Comparison of ENCODE assay signal across 30 cellular contexts in genomic region chr4:48947731-48948130, GRCh38. TPM values are rescaled to one million over a fixed set of nuclear protein-coding genes. Genes with fewer than 3 reads are reported as not detected.
"Had no signal": no experiment of that assay in that cellular context is flagged by ENCODE, and none has a peak within 500 bp of the region (broad histone marks: within the 10 kb centered on the region; RNA-seq: fewer than 3 reads in every experiment).

No MANE protein-coding gene starts in this region.

- H3K4me3 Mint-ChIP-seq: activated naive CD4-positive, alpha-beta T cell treated with anti-CD3 and anti-CD28 coated beads, Interleukin-2, amount 10 ng/mL, durations not matched to agents 7 days and 5 days; activated T-cell treated with anti-CD3 and anti-CD28 coated beads, Interleukin-2, amount 50 U/mL, for 4 hours; dendritic cell treated with granulocyte-macrophage colony-stimulating factor and Interleukin-4, amounts not matched to agents 40 ng/mL and 50 ng/mL, for 4 days; naive B cell; stimulated activated effector memory CD8-positive, alpha-beta T cell treated with anti-CD3 and anti-CD28 coated beads, Interleukin-12 subunit alpha, Interleukin-12 subunit beta, amount 100 ng/mL, for 72 hours had no signal

- H3K4me1 ChIP-seq: left lung, right lobe of liver, tibial nerve had no signal

- H3K4me1 Mint-ChIP-seq: naive B cell had no signal

- H3K4me3 ChIP-seq: left lung, lung, right lobe of liver, skin epidermis, stomach, suprapubic skin, tibial nerve had no signal

- H3K36me3 Mint-ChIP-seq: activated naive CD4-positive, alpha-beta T cell treated with anti-CD3 and anti-CD28 coated beads, Interleukin-2, amount 10 ng/mL, durations not matched to agents 7 days and 5 days; naive B cell; stimulated activated effector memory CD8-positive, alpha-beta T cell treated with anti-CD3 and anti-CD28 coated beads, Interleukin-12 subunit alpha, Interleukin-12 subunit beta, amount 100 ng/mL, for 72 hours had no signal

- ATAC-seq: activated T-cell treated with anti-CD3 and anti-CD28 coated beads, Interleukin-2, amount 50 U/mL, for 4 hours; left lung; right lobe of liver; stimulated activated effector memory CD8-positive, alpha-beta T cell treated with anti-CD3 and anti-CD28 coated beads, Interleukin-12 subunit alpha, Interleukin-12 subunit beta, amount 100 ng/mL, for 72 hours had no signal

- H3K36me3 ChIP-seq: left lung, right lobe of liver, stomach, suprapubic skin, tibial nerve had no signal

- H3K27me3 ChIP-seq: left lung, right lobe of liver, stomach, suprapubic skin, tibial nerve had no signal

- H3K9me3 Mint-ChIP-seq: activated naive CD4-positive, alpha-beta T cell treated with anti-CD3 and anti-CD28 coated beads, Interleukin-2, amount 10 ng/mL, durations not matched to agents 7 days and 5 days; activated T-cell treated with anti-CD3 and anti-CD28 coated beads, Interleukin-2, amount 50 U/mL, for 4 hours; dendritic cell treated with granulocyte-macrophage colony-stimulating factor and Interleukin-4, amounts not matched to agents 40 ng/mL and 50 ng/mL, for 4 days; naive B cell; stimulated activated effector memory CD8-positive, alpha-beta T cell treated with anti-CD3 and anti-CD28 coated beads, Interleukin-12 subunit alpha, Interleukin-12 subunit beta, amount 100 ng/mL, for 72 hours had no signal

- H3K27ac Mint-ChIP-seq: activated naive CD4-positive, alpha-beta T cell treated with anti-CD3 and anti-CD28 coated beads, Interleukin-2, amount 10 ng/mL, durations not matched to agents 7 days and 5 days; dendritic cell treated with granulocyte-macrophage colony-stimulating factor and Interleukin-4, amounts not matched to agents 40 ng/mL and 50 ng/mL, for 4 days; naive B cell; stimulated activated effector memory CD8-positive, alpha-beta T cell treated with anti-CD3 and anti-CD28 coated beads, Interleukin-12 subunit alpha, Interleukin-12 subunit beta, amount 100 ng/mL, for 72 hours had no signal

- H3K27me3 Mint-ChIP-seq: dendritic cell treated with granulocyte-macrophage colony-stimulating factor and Interleukin-4, amounts not matched to agents 40 ng/mL and 50 ng/mL, for 4 days had no signal

- H3K9me3 ChIP-seq: left lung, right lobe of liver, suprapubic skin had no signal

- DNase-seq: activated CD4-positive, alpha-beta T cell treated with anti-CD3 and anti-CD28 coated beads for 4 hours; activated CD4-positive, alpha-beta T cell treated with anti-CD3 and anti-CD28 coated beads, Interleukin-2, amount 50 U/mL, for 48 hours; activated CD4-positive, CD25-positive, alpha-beta regulatory T cell; activated CD8-positive, alpha-beta memory T cell treated with anti-CD3 and anti-CD28 coated beads, Interleukin-2, amount 50 U/mL, for 48 hours; activated effector memory CD4-positive, alpha-beta T cell treated with Interleukin-2 at 50 U/mL for 16 hours; activated naive CD4-positive, alpha-beta T cell treated with anti-CD3 and anti-CD28 coated beads, Interleukin-2, amount 10 ng/mL, durations not matched to agents 7 days and 5 days; activated T-cell treated with anti-CD3 and anti-CD28 coated beads, Interleukin-2, amount 50 U/mL, for 4 hours; amygdala; effector CD4-positive, alpha-beta T cell; foreskin melanocyte; kidney; left lung; naive B cell; posterior cingulate gyrus; right lobe of liver; stimulated activated CD4-positive, alpha-beta T cell treated with anti-CD3 and anti-CD28 coated beads, Interleukin-2, amount 100 ng/mL, for 24 hours; stomach had no signal

- FAIRE-seq: kidney had no signal

- H3K27ac ChIP-seq: left lung, right lobe of liver, stomach, tibial nerve had no signal

RNA-seq across cellular contexts. Expression of gene CWH43, which starts 38.3 kb away (rescaled TPM):
- total RNA-seq: activated CD8-positive, alpha-beta memory T cell treated with anti-CD3 and anti-CD28 coated beads for 36 hours; activated T-cell treated with anti-CD3 and anti-CD28 coated beads, Interleukin-2, amount 50 U/mL, for 4 hours; cardiac septum; chondrocyte; mesenteric fat pad; mucosa of gallbladder; omental fat pad; tibial nerve had no signal
- polyA plus RNA-seq: neural cell had no signal
